ENCODE assay signal across 8 cellular contexts in genomic region chr7:64999165-65000004, GRCh38. TPM values are rescaled to one million over a fixed set of nuclear protein-coding genes. Genes with fewer than 3 reads are reported as not detected.
DNase-seq lines count a peak whose midpoint lies in the region; ATAC-seq and TF ChIP-seq lines count a peak whose summit lies in the region.

No MANE protein-coding gene starts in this region.

- DNase-seq in MV-4-11 (lab: John Stamatoyannopoulos, UW): peak; percentile 99
- DNase-seq in dermis microvascular lymphatic vessel endothelial cell (ENCODE audit: low read depth in 2 of 2): peak; percentile 6 to 95
- no peak for DNase-seq in mucosa of descending colon
- DNase-seq in NCI-H2171 (lab: John Stamatoyannopoulos, UW): no peak

- no peaks in the 10 kb centered on the region for H3K36me3 ChIP-seq in rectal smooth muscle tissue (ENCODE audit: control insufficient read depth, insufficient read depth, low read length)
- no peaks in the 10 kb centered on the region for H3K36me3 ChIP-seq in mucosa of descending colon (ENCODE audit: low read depth)

- H3K9ac ChIP-seq in rectal smooth muscle tissue (ENCODE audit: low read length): no peak overlapping the region

- intact Hi-C loops in mucosa of descending colon (cut with DNase I, micrococcal nuclease): no loop called here

- H3K27me3 ChIP-seq in rectal smooth muscle tissue (ENCODE audit: control insufficient read depth, insufficient read depth, low read length): no peaks in the 10 kb centered on the region

- ATAC-seq in GM19043 (IDR thresholded peaks at IDR 0.05; ENCODE audit: low read depth, unreplicated experiment): peak; percentile 48
- ATAC-seq in mucosa of descending colon: no peak
- ATAC-seq in HG02763 (IDR thresholded peaks at IDR 0.05; ENCODE audit: unreplicated experiment): no peak
- ATAC-seq in HG03457 (IDR thresholded peaks at IDR 0.05; ENCODE audit: unreplicated experiment): no peak

- no peak for TF ChIP-seq CTCF in mucosa of descending colon (IDR thresholded peaks at IDR 0.05)

- H3K4me3 ChIP-seq in rectal smooth muscle tissue (ENCODE audit: low read length) (no peak overlapping the region), mucosa of descending colon (no peak overlapping the region)

- H3K27ac ChIP-seq in rectal smooth muscle tissue (ENCODE audit: low read depth, low read length): peak overlapping the region; percentile 69

- peaks cover 5% of the 10 kb centered on the region for H3K4me1 ChIP-seq in rectal smooth muscle tissue (ENCODE audit: control insufficient read depth, insufficient read depth, low read length)
- H3K4me1 ChIP-seq in mucosa of descending colon (ENCODE audit: low read depth): no peaks in the 10 kb centered on the region

- H3K9me3 ChIP-seq in mucosa of descending colon: peaks cover 50% of the 10 kb centered on the region

RNA-seq across cellular contexts. Expression of gene ERV3-1, which starts 7.1 kb away (rescaled TPM):
- 2.3 and 4.6 TPM in 2 replicates for total RNA-seq in dermis microvascular lymphatic vessel endothelial cell
- 10 to 100 TPM in 1 of 3 donors, 1 to 10 TPM in 2; 6.8 to 13.5 (median 9.0) TPM for total RNA-seq in mucosa of descending colon

RNA-seq across cellular contexts. Expression of gene ZNF117, which starts 8.5 kb away (rescaled TPM):
- total RNA-seq in dermis microvascular lymphatic vessel endothelial cell: 1.2 and 2.4 TPM in 2 replicates
- total RNA-seq in mucosa of descending colon: 1 to 10 TPM; 3.8 to 7.0 (median 6.3) TPM

Comparison
In these comparisons a context has a peak if more than half of its experiments do, and no peak if none do; other contexts are left out.
1. DNase-seq: peak in MV-4-11 (single experiment) and dermis microvascular lymphatic vessel endothelial cell (2 of 2); none in mucosa of descending colon (0 of 3) and NCI-H2171 (single experiment).